ENCODE assay signal across 17 cellular contexts in the genomic region with DNA sequence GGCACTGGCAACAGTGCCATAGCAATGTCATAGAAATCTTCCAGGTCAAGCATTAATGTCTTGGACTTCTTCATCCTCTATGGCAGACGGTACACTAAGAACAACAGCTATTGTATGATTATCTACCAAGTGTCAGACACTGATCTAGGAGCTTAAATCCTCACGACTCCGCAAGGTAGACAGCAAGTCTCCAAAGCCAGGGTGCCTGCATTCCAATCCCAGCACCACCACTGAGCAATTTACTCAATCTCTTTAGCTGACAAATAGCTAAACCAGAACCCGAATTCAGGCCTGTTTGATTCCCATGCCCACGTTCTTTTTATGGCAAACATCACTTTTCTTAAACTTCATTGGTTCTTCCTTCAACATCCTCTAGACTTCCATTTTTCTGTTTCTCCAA. TPM values are rescaled to one million over a fixed set of nuclear protein-coding genes. Genes with fewer than 3 reads are reported as not detected.
DNase-seq lines count a peak whose midpoint lies in the region; ATAC-seq and TF ChIP-seq lines count a peak whose summit lies in the region.
"Had no signal": no experiment of that assay in that cellular context is flagged by ENCODE, and none has a peak within 500 bp of the region (broad histone marks: within the 10 kb centered on the region; RNA-seq: fewer than 3 reads in every experiment).

No MANE protein-coding gene starts in this region.

- no peaks in the 10 kb centered on the region for H3K9me3 Mint-ChIP-seq in GM23338
- H3K9me3 Mint-ChIP-seq: activated naive CD8-positive, alpha-beta T cell treated with anti-CD3 and anti-CD28 coated beads for 36 hours had no signal

- H3K27ac ChIP-seq in GM23338 (ENCODE audit: low read depth) (no peak overlapping the region), SK-N-SH (ENCODE audit: low read depth in 2 of 2, low read length in 1 of 2) (peak overlapping the region in 1 of 2 experiments; percentile 94; a peak in 3 of 4 replicates), gastroesophageal sphincter (peak overlapping the region in 3 of 4 donors; percentile 40 to 81 (median 73)), stomach (peak overlapping the region in 4 of 5 donors; percentile 50 to 81 (median 70))

- H4K20me1 ChIP-seq in GM23338 (replicated peaks; ENCODE audit: insufficient read depth) (no peaks in the 10 kb centered on the region), SK-N-SH (ENCODE audit: insufficient read depth) (no peaks in the 10 kb centered on the region)

- H3K9ac ChIP-seq in SK-N-SH: peak overlapping the region; percentile 63; the same call in 1 of the 2 replicates
- H3K9ac ChIP-seq: parathyroid adenoma had no signal

- CTCF ChIA-PET in SK-N-SH (lab: Yijun Ruan, JAX): interaction anchor here (1.0 to 2.0 kb wide), 3 partner anchors 11 to 132 kb away, joined by 3 to 11 read pairs (median 4); partner anchors contain the start of gene DNMBP

- TF ChIP-seq POLR2A in gastroesophageal sphincter (IDR thresholded peaks at IDR 0.05) (no peak), stomach (IDR thresholded peaks at IDR 0.05) (no peak)

- 70% methylated on average over 5 of the region's 5 CpGs for WGBS in SK-N-SH (ENCODE audit: low lambda C conversion rate)
- WGBS in gastroesophageal sphincter (ENCODE audit: low coverage in 1 of 2), 2 donors: 61 to 80% methylated on average over 5 of the region's 5 CpGs
- 83 to 96% (median 89%) methylated on average over 5 of the region's 5 CpGs for WGBS in stomach, 5 donors

- H3K79me2 ChIP-seq in GM23338 (replicated peaks; ENCODE audit: insufficient read depth): no peaks in the 10 kb centered on the region; the same call in 1 of the 2 replicates
- H3K79me2 ChIP-seq in SK-N-SH (ENCODE audit: insufficient read depth): peaks cover 96% of the 10 kb centered on the region

- no peaks in the 10 kb centered on the region for H3K27me3 ChIP-seq in GM23338 (ENCODE audit: insufficient read depth)
- no peaks in the 10 kb centered on the region for H3K27me3 ChIP-seq in SK-N-SH (ENCODE audit: insufficient read depth)
- H3K27me3 ChIP-seq in gastroesophageal sphincter: no peaks in the 10 kb centered on the region
- H3K27me3 ChIP-seq in stomach: no peaks in the 10 kb centered on the region

- ATAC-seq in GM23338 (peak; percentile 74), gastroesophageal sphincter (no peak)

- H3F3A ChIP-seq in GM23338 (replicated peaks; ENCODE audit: low read depth): no peaks in the 10 kb centered on the region
- peaks cover 56% of the 10 kb centered on the region for H3F3A ChIP-seq in SK-N-SH (replicated peaks; ENCODE audit: insufficient read depth)

- intact Hi-C loops in stomach (cut with DNase I; ENCODE audit: low total_unique reads) (no loop called here), posterior cingulate gyrus (cut with DNase I) (no loop called here)

- no peak overlapping the region for H3K4me2 ChIP-seq in GM23338
- peak overlapping the region; percentile 63; the same call in 1 of the 2 replicates for H3K4me2 ChIP-seq in SK-N-SH

- H3K36me3 Mint-ChIP-seq in GM23338 (ENCODE audit: low read depth): no peaks in the 10 kb centered on the region
- H3K36me3 Mint-ChIP-seq: activated naive CD8-positive, alpha-beta T cell treated with anti-CD3 and anti-CD28 coated beads for 36 hours had no signal

- H3K36me3 ChIP-seq in GM23338 (ENCODE audit: insufficient read depth) (no peaks in the 10 kb centered on the region), SK-N-SH (replicated peaks in 1 of 2; ENCODE audit: control insufficient read depth in 1 of 2, insufficient read depth in 2 of 2, low read length in 1 of 2) (peaks cover 0 to 28% of the 10 kb centered on the region in 2 experiments), gastroesophageal sphincter (no peaks in the 10 kb centered on the region), stomach (no peaks in the 10 kb centered on the region)

- H3K9me3 ChIP-seq in SK-N-SH (no peaks in the 10 kb centered on the region), gastroesophageal sphincter (no peaks in the 10 kb centered on the region), stomach (no peaks in the 10 kb centered on the region)

- no peaks in the 10 kb centered on the region for H3K4me1 ChIP-seq in GM23338 (ENCODE audit: insufficient read depth)
- H3K4me1 ChIP-seq in SK-N-SH (ENCODE audit: control insufficient read depth in 1 of 2, insufficient read depth in 2 of 2, low read depth in 1 of 2, low read length in 1 of 2): peaks cover under 1 to 58% of the 10 kb centered on the region in 2 experiments; a peak in 3 of 4 replicates
- peaks cover 5 to 89% (median 27%) of the 10 kb centered on the region in 3 donors for H3K4me1 ChIP-seq in gastroesophageal sphincter
- H3K4me1 ChIP-seq in stomach: peaks cover 8 to 59% (median 33%) of the 10 kb centered on the region in 4 donors

- H3K27me3 Mint-ChIP-seq in GM23338 (ENCODE audit: insufficient read depth, low read depth, poor library complexity): peaks cover 2% of the 10 kb centered on the region
- H3K27me3 Mint-ChIP-seq: activated naive CD8-positive, alpha-beta T cell treated with anti-CD3 and anti-CD28 coated beads for 36 hours had no signal

- no peak overlapping the region for H3K27ac Mint-ChIP-seq in GM23338
- H3K27ac Mint-ChIP-seq: activated naive CD8-positive, alpha-beta T cell treated with anti-CD3 and anti-CD28 coated beads for 36 hours had no signal

- H2AFZ ChIP-seq in GM23338 (no peak overlapping the region), SK-N-SH (ENCODE audit: low read depth) (no peak overlapping the region)
- H2AFZ ChIP-seq: parathyroid adenoma had no signal

- POLR2A ChIA-PET in SK-N-SH (lab: Yijun Ruan, JAX): no interaction called here

- no peaks in the 10 kb centered on the region for H3K9me2 ChIP-seq in GM23338 (ENCODE audit: insufficient read depth)
- no peaks in the 10 kb centered on the region for H3K9me2 ChIP-seq in SK-N-SH

- H3K4me3 ChIP-seq in GM23338 (no peak overlapping the region), SK-N-SH (ENCODE audit: low read depth in 2 of 2, low read length in 1 of 2) (no peak overlapping the region), gastroesophageal sphincter (no peak overlapping the region), stomach (no peak overlapping the region)

- DNase-seq in GM23338 (ENCODE audit: low spot score): peak; percentile 43
- DNase-seq in SK-N-SH: no peak
- no peak for DNase-seq in stomach
- no peak for DNase-seq in posterior cingulate gyrus
- DNase-seq in stimulated activated CD4-positive, alpha-beta T cell treated with anti-CD3 and anti-CD28 coated beads, Interleukin-4, amount 100 ng/mL, for 1 hour: no peak
- DNase-seq in RKO (ENCODE audit: low spot score): no peak
- DNase-seq in NCI-H510A (lab: John Stamatoyannopoulos, UW): no peak
- DNase-seq: activated CD4-positive, alpha-beta T cell treated with anti-CD3 and anti-CD28 coated beads for 1 hour; activated naive CD8-positive, alpha-beta T cell treated with anti-CD3 and anti-CD28 coated beads for 36 hours; C1 segment of cervical spinal cord; GOT3; Kasumi-1; NCI-H1930; stimulated activated CD4-positive, alpha-beta T cell treated with anti-CD3 and anti-CD28 coated beads, Interleukin-15, amount 100 ng/mL, for 24 hours; SW 1271 had no signal

- no peak for TF ChIP-seq RAD21 in SK-N-SH (IDR thresholded peaks at IDR 0.05; ENCODE audit: low read length)

- TF ChIP-seq CTCF in GM23338 (conservative IDR thresholded peaks at IDR 0.05; ENCODE audit: low read depth in 2 of 2) (no peak), SK-N-SH (IDR thresholded peaks at IDR 0.05) (no peak), gastroesophageal sphincter (IDR thresholded peaks at IDR 0.05) (no peak), stomach (IDR thresholded peaks at IDR 0.05) (no peak)

- TF ChIP-seq EP300 in SK-N-SH (IDR thresholded peaks at IDR 0.05; ENCODE audit: borderline replicate concordance in 1 of 2, low read depth in 1 of 2, low read length in 1 of 2) (no peak), gastroesophageal sphincter (IDR thresholded peaks at IDR 0.05) (no peak), stomach (IDR thresholded peaks at IDR 0.05) (no peak)

- H3K4me3 Mint-ChIP-seq in GM23338: no peak overlapping the region
- H3K4me3 Mint-ChIP-seq: activated naive CD8-positive, alpha-beta T cell treated with anti-CD3 and anti-CD28 coated beads for 36 hours had no signal

- H3K4me1 Mint-ChIP-seq in GM23338: peaks cover 13% of the 10 kb centered on the region; the same call in 2 of the 3 replicates

TF ChIP-seq in GM23338, 12 proteins besides CTCF, POLR2A, EP300 and RAD21 (continues in another document):
- no peak for TF ChIP-seq JUNB (IDR thresholded peaks at IDR 0.05; ENCODE audit: unreplicated experiment)

TF ChIP-seq in SK-N-SH, 30 proteins besides CTCF, POLR2A, EP300 and RAD21:
- TF ChIP-seq MEF2A (IDR thresholded peaks at IDR 0.05; ENCODE audit: borderline replicate concordance, low read depth): no peak
- TF ChIP-seq POLR2AphosphoS5 (IDR thresholded peaks at IDR 0.05; ENCODE audit: low read depth, low read length): no peak

RNA-seq across cellular contexts. Expression of gene DNMBP, which starts 31.8 kb away (rescaled TPM):
- total RNA-seq in GM23338 (2014; rRNA removed; shearing (Covaris generic)): 25.7 and 31.2 TPM in 2 replicates
- 13.4 and 13.5 TPM in 2 replicates for polyA plus RNA-seq in GM23338 (2016; fragmentation: Nextera tagmentation; extraction: Ambion mirVana)
- 36.0 and 40.2 TPM in 2 replicates for polyA plus RNA-seq in SK-N-SH (2012; rRNA removed)
- polyA plus RNA-seq in SK-N-SH (2012; cell fraction: cytosol; rRNA removed): 26.0 and 28.4 TPM in 2 replicates
- 82.1 and 97.2 TPM in 2 replicates for polyA plus RNA-seq in SK-N-SH (2012; cell fraction: nucleus; rRNA removed)
- total RNA-seq in gastroesophageal sphincter: 10 to 100 TPM; 17.9 to 37.6 (median 20.6) TPM
- total RNA-seq in stomach: 10 to 100 TPM; 13.0 to 44.6 (median 39.7) TPM
- 10 to 100 TPM in 2 of 3 donors, 1 to 10 TPM in 1; 8.5 to 38.2 (median 11.1) TPM for polyA plus RNA-seq in stomach
